ENCODE assay signal across 11 cellular contexts in genomic region chr1:8018492-8019228, GRCh38. TPM values are rescaled to one million over a fixed set of nuclear protein-coding genes. Genes with fewer than 3 reads are reported as not detected.
DNase-seq lines count a peak whose midpoint lies in the region; ATAC-seq and TF ChIP-seq lines count a peak whose summit lies in the region.
"Had no signal": no experiment of that assay in that cellular context is flagged by ENCODE, and none has a peak within 500 bp of the region (broad histone marks: within the 10 kb centered on the region; RNA-seq: fewer than 3 reads in every experiment).

No MANE protein-coding gene starts in this region.

- ATAC-seq in HG03135 (IDR thresholded peaks at IDR 0.05; ENCODE audit: unreplicated experiment) (no peak), HG03439 (IDR thresholded peaks at IDR 0.05; ENCODE audit: unreplicated experiment) (no peak), GM21717 (IDR thresholded peaks at IDR 0.05; ENCODE audit: unreplicated experiment) (no peak)

- TF ChIP-seq RAD21 in liver (IDR thresholded peaks at IDR 0.05) = no peak

- peak overlapping the region; percentile 3; the same call in 1 of the 2 replicates for H3K4me3 ChIP-seq in HUES48 (ENCODE audit: low read depth, low read length)
- H3K4me3 ChIP-seq in liver (ENCODE audit: low read depth in 1 of 3, low read length in 3 of 3) = no peak overlapping the region
- H3K4me3 ChIP-seq: thoracic aorta had no signal

- H3K9me3 ChIP-seq in HUES48 (ENCODE audit: control insufficient read depth, insufficient read depth, low read length) = no peaks in the 10 kb centered on the region
- no peaks in the 10 kb centered on the region for H3K9me3 ChIP-seq in liver (ENCODE audit: control insufficient read depth in 4 of 4, low read length in 3 of 4)
- H3K9me3 ChIP-seq: thoracic aorta had no signal

- peaks cover 13% of the 10 kb centered on the region for H3K36me3 ChIP-seq in HUES48 (ENCODE audit: control insufficient read depth, insufficient read depth, low read length)
- H3K36me3 ChIP-seq in liver (ENCODE audit: control insufficient read depth in 4 of 4, insufficient read depth in 3 of 4, low read depth in 1 of 4, low read length in 3 of 4) = peaks cover 3 to 60% (median 29%) of the 10 kb centered on the region in 4 donors

- H3K27ac ChIP-seq in HUES48 (ENCODE audit: low read depth, low read length) (peak overlapping the region; percentile 58), liver (ENCODE audit: low read depth in 1 of 2, low read length in 2 of 2) (peak overlapping the region; percentile 42 to 61)

- peak; percentile 33 for DNase-seq in cerebellar cortex (ENCODE audit: low spot score)
- DNase-seq in superior temporal gyrus (ENCODE audit: extremely low spot score) = peak; percentile 16
- no peak for DNase-seq in activated CD4-positive, alpha-beta T cell treated with anti-CD3 and anti-CD28 coated beads, Interleukin-2, amount 50 U/mL, for 48 hours
- DNase-seq: activated B cell treated with CpG ODN at 0.5 μM for 24 hours, NCI-H1417 treated with DMSO at 0.1 percent for 48 hours had no signal

- H3K27me3 ChIP-seq in HUES48 (ENCODE audit: control insufficient read depth, insufficient read depth, low read length) = no peaks in the 10 kb centered on the region
- H3K27me3 ChIP-seq in liver (ENCODE audit: control insufficient read depth in 4 of 4, insufficient read depth in 4 of 4, low read length in 3 of 4) = no peaks in the 10 kb centered on the region

- H3K9ac ChIP-seq in HUES48 (ENCODE audit: low read depth, low read length) = no peak overlapping the region
- H3K9ac ChIP-seq in liver (ENCODE audit: low read depth in 1 of 2, low read length in 2 of 2) = peak overlapping the region in 1 of 2 donors; percentile 1

- no peak for TF ChIP-seq CTCF in liver (IDR thresholded peaks at IDR 0.05; ENCODE audit: low read depth, low read length, missing input control)

- H3K4me1 ChIP-seq in HUES48 (ENCODE audit: control insufficient read depth, insufficient read depth, low read length) (peaks cover 78% of the 10 kb centered on the region), liver (ENCODE audit: control insufficient read depth in 4 of 4, insufficient read depth in 4 of 4, low read length in 3 of 4) (peaks cover 4 to 45% (median 19%) of the 10 kb centered on the region in 4 donors)

- WGBS in liver = 46% methylated on average over 3 of the region's 3 CpGs

TF ChIP-seq in liver, 16 proteins besides CTCF, POLR2A, EP300 and RAD21:
- TF ChIP-seq SP1 (IDR thresholded peaks at IDR 0.05) (no peak), HNF4A (conservative IDR thresholded peaks at IDR 0.05) (no peak), JUND (IDR thresholded peaks at IDR 0.05) (peak in 1 of 2 donors; percentile 19)
TF ChIP-seq in liver: peak in this region for 1.

RNA-seq across cellular contexts. Expression of gene ERRFI1, which starts 7.4 kb away (rescaled TPM):
- total RNA-seq in liver = 100 to 1,000 TPM in 1 of 2 donors, 10 to 100 TPM in 1; 60.7 to 424 TPM
- polyA plus RNA-seq in liver = 100 to 1,000 TPM in 1 of 2 donors, 10 to 100 TPM in 1; 68.6 to 142 TPM

RNA-seq across cellular contexts. Expression of gene PARK7, which starts 57.1 kb away (rescaled TPM):
- total RNA-seq in liver = 100 to 1,000 TPM; 107 to 131 TPM
- polyA plus RNA-seq in liver = 100 to 1,000 TPM; 231 to 297 TPM

Comparison
In these comparisons a context has a peak if more than half of its experiments do, and no peak if none do; other contexts are left out.
1. DNase-seq: peak in cerebellar cortex (single experiment) and superior temporal gyrus (single experiment); none in activated CD4-positive, alpha-beta T cell treated with anti-CD3 and anti-CD28 coated beads, Interleukin-2, amount 50 U/mL, for 48 hours (0 of 2).